10 cellular contexts compared by ENCODE assay signal in genomic region chr18:3604260-3604625, GRCh38.
DNase-seq lines count a peak whose midpoint lies in the region; ATAC-seq and TF ChIP-seq lines count a peak whose summit lies in the region.
"Had no signal": no experiment of that assay in that cellular context is flagged by ENCODE, and none has a peak within 500 bp of the region (broad histone marks: within the 10 kb centered on the region; RNA-seq: fewer than 3 reads in every experiment).

No MANE protein-coding gene starts in this region.

- no peaks in the 10 kb centered on the region for H3K27me3 Mint-ChIP-seq in activated T-cell treated with anti-CD3 and anti-CD28 coated beads, Interleukin-2, amount 50 U/mL, for 4 hours (ENCODE audit: low read depth)
- no peaks in the 10 kb centered on the region for H3K27me3 Mint-ChIP-seq in central memory CD8-positive, alpha-beta T cell
- H3K27me3 Mint-ChIP-seq: stimulated activated naive CD8-positive, alpha-beta T cell treated with anti-CD3 and anti-CD28 coated beads, Interleukin-15, Interleukin-2, amounts not matched to agents 100 ng/mL and 50 ng/mL, for 24 hours had no signal

- DNase-seq in activated T-cell treated with anti-CD3 and anti-CD28 coated beads, Interleukin-2, amount 50 U/mL, for 4 hours, result no peak
- DNase-seq in activated T-cell treated with anti-CD3 and anti-CD28 coated beads for 4 hours, result no peak
- DNase-seq in central memory CD8-positive, alpha-beta T cell (ENCODE audit: low spot score in 2 of 2), result no peak
- no peak for DNase-seq in retinal pigment epithelial cell (ENCODE audit: low read depth)
- no peak for DNase-seq in stimulated activated naive CD4-positive, alpha-beta T cell treated with Interleukin-2 at 50 U/mL for 16 hours (lab: John Stamatoyannopoulos, UW)
- no peak for DNase-seq in T-helper 9 cell
- DNase-seq in DMS 273 treated with DMSO at 0.1 percent for 48 hours (lab: John Stamatoyannopoulos, UW), result no peak

- peak; percentile 44 to 46 for ATAC-seq in activated T-cell treated with anti-CD3 and anti-CD28 coated beads, Interleukin-2, amount 50 U/mL, for 4 hours
- peak; percentile 28 for ATAC-seq in HG03354 (IDR thresholded peaks at IDR 0.05; ENCODE audit: poor library complexity, severe bottlenecking, unreplicated experiment)
- peak; percentile 12 for ATAC-seq in central memory CD8-positive, alpha-beta T cell (replicated peaks; ENCODE audit: extremely low read depth, poor library complexity, severe bottlenecking)

- no peak overlapping the region for H3K27ac Mint-ChIP-seq in central memory CD8-positive, alpha-beta T cell (ENCODE audit: low read depth)
- H3K27ac Mint-ChIP-seq: activated naive CD4-positive, alpha-beta T cell treated with anti-CD3 and anti-CD28 coated beads, Interleukin-2, amount 50 U/mL, for 72 hours; stimulated activated naive CD8-positive, alpha-beta T cell treated with anti-CD3 and anti-CD28 coated beads, Interleukin-15, Interleukin-2, amounts not matched to agents 100 ng/mL and 50 ng/mL, for 24 hours had no signal

- peak overlapping the region; percentile 78 for H3K4me3 ChIP-seq in retinal pigment epithelial cell (ENCODE audit: low read length)

- no peak overlapping the region for H3K4me3 Mint-ChIP-seq in activated T-cell treated with anti-CD3 and anti-CD28 coated beads, Interleukin-2, amount 50 U/mL, for 4 hours
- H3K4me3 Mint-ChIP-seq in central memory CD8-positive, alpha-beta T cell, result no peak overlapping the region
- H3K4me3 Mint-ChIP-seq: stimulated activated naive CD8-positive, alpha-beta T cell treated with anti-CD3 and anti-CD28 coated beads, Interleukin-15, Interleukin-2, amounts not matched to agents 100 ng/mL and 50 ng/mL, for 24 hours had no signal

- no peaks in the 10 kb centered on the region for H3K36me3 Mint-ChIP-seq in activated T-cell treated with anti-CD3 and anti-CD28 coated beads, Interleukin-2, amount 50 U/mL, for 4 hours (ENCODE audit: insufficient read depth)
- peaks cover 10% of the 10 kb centered on the region for H3K36me3 Mint-ChIP-seq in central memory CD8-positive, alpha-beta T cell (ENCODE audit: insufficient read depth)

- TF ChIP-seq CTCF in retinal pigment epithelial cell (conservative IDR thresholded peaks at IDR 0.05; ENCODE audit: low read depth, low read length), result no peak

- H3K4me1 Mint-ChIP-seq in activated T-cell treated with anti-CD3 and anti-CD28 coated beads, Interleukin-2, amount 50 U/mL, for 4 hours (ENCODE audit: low read depth), result peaks cover 14% of the 10 kb centered on the region
- H3K4me1 Mint-ChIP-seq in central memory CD8-positive, alpha-beta T cell, result no peaks in the 10 kb centered on the region

- H3K9me3 Mint-ChIP-seq in activated T-cell treated with anti-CD3 and anti-CD28 coated beads, Interleukin-2, amount 50 U/mL, for 4 hours, result no peaks in the 10 kb centered on the region
- no peaks in the 10 kb centered on the region for H3K9me3 Mint-ChIP-seq in central memory CD8-positive, alpha-beta T cell
- H3K9me3 Mint-ChIP-seq: activated naive CD4-positive, alpha-beta T cell treated with anti-CD3 and anti-CD28 coated beads, Interleukin-2, amount 50 U/mL, for 72 hours; stimulated activated naive CD8-positive, alpha-beta T cell treated with anti-CD3 and anti-CD28 coated beads, Interleukin-15, Interleukin-2, amounts not matched to agents 100 ng/mL and 50 ng/mL, for 24 hours had no signal
